ENCODE assay signal across 25 cellular contexts in the genomic region with DNA sequence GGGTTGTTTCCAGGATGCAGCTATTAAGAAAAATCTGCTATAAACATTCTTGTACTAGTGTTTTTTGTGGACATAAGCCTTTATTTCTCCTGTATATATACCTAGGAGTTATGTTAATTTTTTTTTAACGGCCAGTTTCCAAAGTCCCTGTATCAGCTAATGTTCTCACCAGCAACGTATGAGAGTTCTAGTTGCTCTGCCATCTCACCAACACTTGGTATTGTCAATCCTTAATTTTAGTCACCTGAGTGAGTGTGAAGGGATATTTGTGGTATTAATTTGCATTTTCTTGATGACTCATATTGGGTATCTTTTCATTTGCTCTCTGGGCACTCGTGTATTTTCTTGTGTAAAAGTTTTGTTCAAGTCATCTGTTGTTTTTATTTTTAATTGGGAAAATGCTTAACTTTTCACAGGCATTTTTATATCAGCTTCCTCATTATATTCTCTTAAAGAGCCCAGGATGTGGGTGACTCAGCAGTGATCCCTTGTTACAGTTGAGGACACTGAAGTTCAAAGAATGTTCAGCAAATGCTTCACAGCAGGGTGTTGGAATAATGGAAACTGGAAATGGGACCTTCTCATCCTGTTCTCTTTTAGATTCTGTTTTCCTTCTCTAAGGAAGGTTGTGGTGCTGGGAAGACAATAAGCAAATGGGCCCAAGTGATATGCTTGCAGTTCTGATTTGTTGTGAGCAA.
A peak's percentile ranks its signal among the peaks of the same experiment; 100 is the strongest.
DNase-seq lines count a peak whose midpoint lies in the region; ATAC-seq and TF ChIP-seq lines count a peak whose summit lies in the region.
"Had no signal": no experiment of that assay in that cellular context is flagged by ENCODE, and none has a peak within 500 bp of the region (broad histone marks: within the 10 kb centered on the region; RNA-seq: fewer than 3 reads in every experiment).

No MANE protein-coding gene starts in this region.

- POLR2A ChIA-PET in PC-3 (lab: Charles Lee; ENCODE audit: unreplicated experiment): no interaction called here

- H3K79me2 ChIP-seq in GM23248 (ENCODE audit: insufficient read depth) (no peaks in the 10 kb centered on the region), PC-3 (ENCODE audit: low read length) (no peaks in the 10 kb centered on the region), trophoblast cell (ENCODE audit: control insufficient read depth, insufficient read depth, low read length, poor library complexity) (no peaks in the 10 kb centered on the region)

- H3F3A ChIP-seq in GM23248 (ENCODE audit: insufficient read depth): peaks cover 37% of the 10 kb centered on the region
- H3F3A ChIP-seq in PC-3 (ENCODE audit: low read length, unreplicated experiment): peaks cover 13% of the 10 kb centered on the region

- in situ Hi-C loops in GM23248 (cut with MboI): no loop called here

- no peak overlapping the region for H3K14ac ChIP-seq in trophoblast cell (ENCODE audit: low read length)

- H3K27ac ChIP-seq in GM23248 (no peak overlapping the region), PC-3 (ENCODE audit: low read length) (no peak overlapping the region), trophoblast cell (ENCODE audit: low read depth, low read length) (no peak overlapping the region), SJCRH30 (no peak overlapping the region)
- H3K27ac ChIP-seq: neutrophil, thoracic aorta had no signal

- H2AFZ ChIP-seq in GM23248 (no peak overlapping the region), PC-3 (ENCODE audit: low read length) (no peak overlapping the region), trophoblast cell (ENCODE audit: insufficient read depth, low read length, poor library complexity) (no peak overlapping the region)

- H3K4me3 ChIP-seq in GM23248 (no peak overlapping the region), PC-3 (ENCODE audit: low read length) (no peak overlapping the region), epithelial cell of esophagus (ENCODE audit: low read length) (no peak overlapping the region), trophoblast cell (ENCODE audit: low read depth, low read length) (no peak overlapping the region), SJCRH30 (no peak overlapping the region)
- H3K4me3 ChIP-seq: thoracic aorta had no signal

- CTCF ChIA-PET in PC-3 (lab: Charles Lee): no interaction called here

- H3K36me3 ChIP-seq in GM23248 (ENCODE audit: low read depth): no peaks in the 10 kb centered on the region
- peaks cover 5% of the 10 kb centered on the region; the same call in 1 of the 2 replicates for H3K36me3 ChIP-seq in PC-3 (ENCODE audit: low read depth, low read length)
- H3K36me3 ChIP-seq in trophoblast cell (ENCODE audit: control insufficient read depth in 1 of 2, insufficient read depth in 2 of 2, low read length in 2 of 2): no peaks in the 10 kb centered on the region
- H3K36me3 ChIP-seq in SJCRH30: no peaks in the 10 kb centered on the region
- H3K36me3 ChIP-seq: neutrophil, thoracic aorta had no signal

- TF ChIP-seq CTCF in PC-3 (conservative IDR thresholded peaks at IDR 0.05; ENCODE audit: low read depth, low read length): no peak
- TF ChIP-seq CTCF in epithelial cell of esophagus (IDR thresholded peaks at IDR 0.05; ENCODE audit: insufficient read depth, low read depth, low read length, missing control alignments): no peak

- H3K79me1 ChIP-seq in trophoblast cell (ENCODE audit: low read length): no peaks in the 10 kb centered on the region

- no TSS peak for BruUV-seq in PC-3 (replicated peaks; lab: Mats Ljungman, UMichigan)

- H2BK120ac ChIP-seq in trophoblast cell (ENCODE audit: insufficient read depth, low read length, poor library complexity): no peak overlapping the region

- H4K91ac ChIP-seq in trophoblast cell (ENCODE audit: low read depth, low read length): no peak overlapping the region

- H4K20me1 ChIP-seq in GM23248 (ENCODE audit: insufficient read depth) (no peaks in the 10 kb centered on the region), PC-3 (ENCODE audit: low read length) (no peaks in the 10 kb centered on the region)

- ATAC-seq in PC-3: no peak
- ATAC-seq: activated T-cell treated with anti-CD3 and anti-CD28 coated beads, Interleukin-2, amount 50 U/mL, for 72 hours; esophagus mucosa had no signal

- H3K9ac ChIP-seq in GM23248: no peak overlapping the region
- no peak overlapping the region for H3K9ac ChIP-seq in PC-3 (ENCODE audit: low read length)
- peak overlapping the region; percentile 28 for H3K9ac ChIP-seq in trophoblast cell (ENCODE audit: low read length)

- intact Hi-C loops in PC-3 (cut with micrococcal nuclease): loop anchor here (5.0 kb wide), 1 partner anchor 53 kb away; no protein-coding TSS in a partner anchor

- no peak overlapping the region for H2BK12ac ChIP-seq in trophoblast cell (ENCODE audit: low read length)

- no peaks in the 10 kb centered on the region for H3K9me2 ChIP-seq in GM23248 (ENCODE audit: insufficient read depth)
- no peaks in the 10 kb centered on the region for H3K9me2 ChIP-seq in PC-3 (replicated peaks; ENCODE audit: low read length)

- DNase-seq in GM23248 (peak; percentile 39), PC-3 (peak; percentile 44), epithelial cell of esophagus (ENCODE audit: low read depth) (peak; percentile 42), trophoblast cell (no peak), NCI-H2227 (lab: John Stamatoyannopoulos, UW; ENCODE audit: unreplicated experiment) (no peak), inferior parietal cortex (ENCODE audit: extremely low spot score) (no peak), SJCRH30 (no peak)
- DNase-seq: activated CD4-positive, alpha-beta T cell treated with anti-CD3 and anti-CD28 coated beads for 48 hours; activated naive CD4-positive, alpha-beta T cell treated with anti-CD3 and anti-CD28 coated beads, Interleukin-2, amount 50 U/mL, for 16 hours; activated T-cell treated with anti-CD3 and anti-CD28 coated beads, Interleukin-2, amount 50 U/mL, for 72 hours; DMS79 treated with DMSO at 0.1 percent for 48 hours; effector CD4-positive, alpha-beta T cell; KBM-7; NCI-H187; NCI-H226; NCI-H774; OCI-M1; retina; SHP77 treated with DMSO at 0.1 percent for 48 hours; stimulated activated CD4-positive, alpha-beta T cell treated with anti-CD3 and anti-CD28 coated beads, Interleukin-4, amount 100 ng/mL, for 24 hours; stimulated activated naive CD4-positive, alpha-beta T cell treated with Interleukin-2 at 50 U/mL for 16 hours; T-helper 1 cell had no signal

- no peak overlapping the region for H3K18ac ChIP-seq in trophoblast cell (ENCODE audit: low read length)

- H4K12ac ChIP-seq in trophoblast cell (ENCODE audit: low read depth, low read length): no peak overlapping the region

- H3K4me2 ChIP-seq in GM23248 (ENCODE audit: unreplicated experiment) (no peak overlapping the region), PC-3 (ENCODE audit: low read length) (no peak overlapping the region), trophoblast cell (ENCODE audit: low read length) (no peak overlapping the region)

- peaks cover 40% of the 10 kb centered on the region for H3K4me1 ChIP-seq in GM23248 (ENCODE audit: insufficient read depth)
- peaks cover 51% of the 10 kb centered on the region for H3K4me1 ChIP-seq in PC-3 (ENCODE audit: insufficient read depth, low read length)
- no peaks in the 10 kb centered on the region for H3K4me1 ChIP-seq in trophoblast cell (ENCODE audit: control insufficient read depth in 1 of 2, insufficient read depth in 2 of 2, low read length in 2 of 2)
- H3K4me1 ChIP-seq in SJCRH30: peaks cover 13% of the 10 kb centered on the region

- no peak overlapping the region for H2AK5ac ChIP-seq in trophoblast cell (ENCODE audit: low read length)

- no peak overlapping the region for H3K4ac ChIP-seq in trophoblast cell (ENCODE audit: low read depth, low read length)

- H2BK5ac ChIP-seq in trophoblast cell (ENCODE audit: low read depth, low read length, poor library complexity): no peak overlapping the region

- H4K8ac ChIP-seq in trophoblast cell (ENCODE audit: low read depth, low read length): no peak overlapping the region

- H3K23ac ChIP-seq in trophoblast cell (ENCODE audit: low read length): no peak overlapping the region

- 77 to 84% methylated on average over 3 of the region's 3 CpGs for WGBS in GM23248 (ENCODE audit: low coverage in 1 of 2, low lambda C conversion rate in 2 of 2, missing lambda C conversion rate in 2 of 2), 2 experiments
- WGBS in trophoblast cell (ENCODE audit: extremely low coverage, insufficient coverage, insufficient read length): no CpG with 5 or more reads among the region's 3 CpGs

- H3K27me3 ChIP-seq in GM23248 (replicated peaks; ENCODE audit: insufficient read depth) (no peaks in the 10 kb centered on the region), PC-3 (ENCODE audit: low read length) (no peaks in the 10 kb centered on the region), trophoblast cell (ENCODE audit: insufficient read depth, low read length) (no peaks in the 10 kb centered on the region), SJCRH30 (no peaks in the 10 kb centered on the region)

- H3K9me3 ChIP-seq in GM23248 (ENCODE audit: low read depth): no peaks in the 10 kb centered on the region
- H3K9me3 ChIP-seq in PC-3 (ENCODE audit: low read length): peaks cover 6% of the 10 kb centered on the region; the same call in 1 of the 2 replicates
- no peaks in the 10 kb centered on the region for H3K9me3 ChIP-seq in trophoblast cell (ENCODE audit: insufficient read depth, low read depth, low read length)
- 0 out of 2 replicates have a peak, but pooled peaks cover 4% of the 10 kb centered on the region for H3K9me3 ChIP-seq in SJCRH30 (replicated peaks)
- H3K9me3 ChIP-seq: neutrophil, thoracic aorta had no signal

Comparison
In these comparisons a context has a peak if more than half of its experiments do, and no peak if none do; other contexts are left out.
1. DNase-seq: peak in GM23248 (single experiment), PC-3 (single experiment) and epithelial cell of esophagus (single experiment); none in trophoblast cell (0 of 2), NCI-H2227 (single experiment), inferior parietal cortex (single experiment) and SJCRH30 (0 of 2).